1 cellular context compared by ENCODE assay signal in the genomic region with DNA sequence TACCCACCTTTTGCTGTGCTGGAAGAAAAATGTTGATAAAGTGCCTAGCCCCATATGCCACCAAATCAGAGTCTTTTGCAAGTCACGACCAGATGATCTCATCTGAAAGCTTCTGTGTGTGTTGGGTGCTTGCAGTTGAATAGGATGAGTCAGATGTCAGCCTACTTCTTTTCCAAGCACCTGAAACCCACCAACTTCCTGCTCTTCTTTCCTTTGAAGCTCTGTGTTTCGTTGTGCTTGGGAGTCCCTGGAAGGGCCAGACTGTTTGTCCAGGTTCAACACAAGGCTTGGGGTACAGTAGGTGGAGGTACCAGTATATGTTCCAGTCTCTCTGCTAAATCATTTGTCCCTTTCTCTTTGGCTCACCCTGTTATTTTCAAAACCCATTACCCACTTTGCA.
TF ChIP-seq lines count a peak whose summit lies in the region.

No MANE protein-coding gene starts in this region.

TF ChIP-seq in IMR-90, 13 proteins besides CTCF, POLR2A, EP300 and RAD21 (continued from another document):
- TF ChIP-seq, protein P1, sequence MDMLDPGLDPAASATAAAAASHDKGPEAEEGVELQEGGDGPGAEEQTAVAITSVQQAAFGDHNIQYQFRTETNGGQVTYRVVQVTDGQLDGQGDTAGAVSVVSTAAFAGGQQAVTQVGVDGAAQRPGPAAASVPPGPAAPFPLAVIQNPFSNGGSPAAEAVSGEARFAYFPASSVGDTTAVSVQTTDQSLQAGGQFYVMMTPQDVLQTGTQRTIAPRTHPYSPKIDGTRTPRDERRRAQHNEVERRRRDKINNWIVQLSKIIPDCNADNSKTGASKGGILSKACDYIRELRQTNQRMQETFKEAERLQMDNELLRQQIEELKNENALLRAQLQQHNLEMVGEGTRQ (IDR thresholded peaks at IDR 0.05; ENCODE audit: low read depth, low read length), result no peak
- peak; percentile 46; the same call in 1 of the 2 replicates for TF ChIP-seq FOS (IDR thresholded peaks at IDR 0.05; ENCODE audit: low read depth, low read length)
- TF ChIP-seq RCOR1 (IDR thresholded peaks at IDR 0.05; ENCODE audit: insufficient replicate concordance, low read length), result no peak
- TF ChIP-seq CEBPB (IDR thresholded peaks at IDR 0.05; ENCODE audit: low read depth, low read length), result peak; percentile 72; the same call in 1 of the 2 replicates
- TF ChIP-seq MAFK (IDR thresholded peaks at IDR 0.05; ENCODE audit: low read depth, low read length), result 0 out of 2 replicates have a peak, but pooled peaks have one; percentile 26
- TF ChIP-seq BHLHE40 (IDR thresholded peaks at IDR 0.05; ENCODE audit: low read depth, low read length), result peak; percentile 51
- TF ChIP-seq MXI1 (IDR thresholded peaks at IDR 0.05; ENCODE audit: borderline replicate concordance, low read depth, low read length), result no peak
- TF ChIP-seq NFE2L2 (IDR thresholded peaks at IDR 0.05; ENCODE audit: low read depth, low read length), result peak; percentile 83
- TF ChIP-seq SMC3 (IDR thresholded peaks at IDR 0.05; ENCODE audit: low read depth, low read length), result no peak
- TF ChIP-seq RFX5 (IDR thresholded peaks at IDR 0.05; ENCODE audit: low read depth, low read length), result no peak
- TF ChIP-seq MAZ (IDR thresholded peaks at IDR 0.05; ENCODE audit: borderline replicate concordance, low read depth, low read length), result no peak
